In genomic region chr5:151158287-151158661, GRCh38 we compare ENCODE assay signal across 1 cellular context.
TF ChIP-seq lines count a peak whose summit lies in the region.

No MANE protein-coding gene starts in this region.

TF ChIP-seq in HEK293, 187 proteins besides CTCF, POLR2A, EP300 and RAD21 (continued from another document and continues in another):
- TF ChIP-seq ZNF449 (tag by site-specific recombination; IDR thresholded peaks at IDR 0.05) (no peak), ZNF792 (tag by site-specific recombination; IDR thresholded peaks at IDR 0.05) (no peak), ZNF645 (tag by site-specific recombination; IDR thresholded peaks at IDR 0.05) (no peak), ZNF707 (tag by site-specific recombination; IDR thresholded peaks at IDR 0.05) (no peak), INSM2 (tag by site-specific recombination; IDR thresholded peaks at IDR 0.05) (no peak), FEZF1 (tag by site-specific recombination; IDR thresholded peaks at IDR 0.05) (no peak), ZNF10 (tag by site-specific recombination; IDR thresholded peaks at IDR 0.05) (no peak), ZNF600 (tag by site-specific recombination; IDR thresholded peaks at IDR 0.05) (no peak), ZNF302 (tag by site-specific recombination; IDR thresholded peaks at IDR 0.05; ENCODE audit: low read depth) (no peak), SETDB1 (IDR thresholded peaks at IDR 0.05; ENCODE audit: insufficient read length, low read length) (no peak), ZNF747 (tag by site-specific recombination; IDR thresholded peaks at IDR 0.05) (no peak), MEIS1 (CRISPR knock-in tag; IDR thresholded peaks at IDR 0.05; ENCODE audit: borderline replicate concordance) (no peak), HOXD13 (CRISPR knock-in tag; IDR thresholded peaks at IDR 0.05; ENCODE audit: borderline replicate concordance) (no peak), KLF10 (tag by site-specific recombination; IDR thresholded peaks at IDR 0.05) (no peak), ZBTB17 (tag by site-specific recombination; IDR thresholded peaks at IDR 0.05) (no peak), ZNF623 (tag by site-specific recombination; IDR thresholded peaks at IDR 0.05) (no peak), REPIN1 (tag by site-specific recombination; IDR thresholded peaks at IDR 0.05; ENCODE audit: low read depth) (no peak), ZNF624 (tag by site-specific recombination; IDR thresholded peaks at IDR 0.05) (no peak), ZFHX2 (tag by site-specific recombination; conservative IDR thresholded peaks at IDR 0.05) (peak; percentile 77), ZNF423 (tag by site-specific recombination; IDR thresholded peaks at IDR 0.05) (peak; percentile 53; the same call in 1 of the 2 replicates), WT1 (tag by site-specific recombination; IDR thresholded peaks at IDR 0.05) (no peak), EGR2 (tag by site-specific recombination; IDR thresholded peaks at IDR 0.05; ENCODE audit: low read depth) (peak; percentile 76), ZSCAN30 (tag by site-specific recombination; IDR thresholded peaks at IDR 0.05) (no peak), ZNF785 (tag by site-specific recombination; IDR thresholded peaks at IDR 0.05) (no peak), ZNF626 (tag by site-specific recombination; IDR thresholded peaks at IDR 0.05) (no peak), KLF8 (tag by site-specific recombination; IDR thresholded peaks at IDR 0.05) (no peak), ZIC2 (tag by site-specific recombination; IDR thresholded peaks at IDR 0.05) (peak; percentile 82), ZNF518A (tag by site-specific recombination; conservative IDR thresholded peaks at IDR 0.05; ENCODE audit: low read depth) (no peak), ZBTB21 (tag by site-specific recombination; IDR thresholded peaks at IDR 0.05) (no peak), ZNF335 (tag by site-specific recombination; conservative IDR thresholded peaks at IDR 0.05) (peak; percentile 93), SP2 (tag by site-specific recombination; IDR thresholded peaks at IDR 0.05) (peak; percentile 33), ZNF473 (tag by site-specific recombination; IDR thresholded peaks at IDR 0.05) (no peak), ZNF692 (tag by site-specific recombination; IDR thresholded peaks at IDR 0.05) (peak; percentile 61), ZFP69B (tag by site-specific recombination; IDR thresholded peaks at IDR 0.05) (0 out of 2 replicates have a peak, but pooled peaks have one; percentile 13), ZBTB20 (tag by site-specific recombination; IDR thresholded peaks at IDR 0.05) (no peak; the same call in 1 of the 2 replicates), ZBTB44 (tag by site-specific recombination; IDR thresholded peaks at IDR 0.05) (no peak), ZNF501 (tag by site-specific recombination; IDR thresholded peaks at IDR 0.05) (no peak), ZFP3 (tag by site-specific recombination; IDR thresholded peaks at IDR 0.05; ENCODE audit: low read depth) (no peak), ZNF398 (tag by site-specific recombination; IDR thresholded peaks at IDR 0.05) (peak; percentile 43; the same call in 1 of the 2 replicates), ZNF394 (tag by site-specific recombination; IDR thresholded peaks at IDR 0.05; ENCODE audit: borderline replicate concordance) (no peak), ZNF488 (tag by site-specific recombination; IDR thresholded peaks at IDR 0.05) (no peak), MZF1 (tag by site-specific recombination; IDR thresholded peaks at IDR 0.05; ENCODE audit: borderline replicate concordance) (no peak), HIC1 (tag by site-specific recombination; IDR thresholded peaks at IDR 0.05) (peak; percentile 69), GLIS1 (tag by site-specific recombination; IDR thresholded peaks at IDR 0.05) (peak; percentile 97), AEBP2 (tag by site-specific recombination; IDR thresholded peaks at IDR 0.05; ENCODE audit: borderline replicate concordance) (no peak), ZNF837 (tag by site-specific recombination; IDR thresholded peaks at IDR 0.05) (no peak)
